Comparison of ENCODE assay signal across 21 cellular contexts in genomic region chr10:132366006-132366405, GRCh38.
"Had no signal": no experiment of that assay in that cellular context is flagged by ENCODE, and none has a peak within 500 bp of the region (broad histone marks: within the 10 kb centered on the region; RNA-seq: fewer than 3 reads in every experiment).

No MANE protein-coding gene starts in this region.

- H3K4me1 ChIP-seq: esophagus muscularis mucosa, parathyroid adenoma, right lobe of liver had no signal

- FAIRE-seq: colon, frontal cortex had no signal

- H3K27ac Mint-ChIP-seq: activated B cell treated with CpG ODN at 0.5 μM for 24 hours; activated CD4-positive, alpha-beta T cell treated with anti-CD3 and anti-CD28 coated beads for 36 hours; nephron; T-helper 1 cell treated with Interleukin-12 subunit alpha and Interleukin-12 subunit beta and Interleukin-4 antibody, amounts not matched to agents 30 μg/mL and 1 μg/mL, for 36 hours had no signal

- H3K4me3 ChIP-seq: esophagus muscularis mucosa, right lobe of liver, thoracic aorta had no signal

- H3K4me3 Mint-ChIP-seq: activated B cell treated with CpG ODN at 0.5 μM for 24 hours; activated CD4-positive, alpha-beta T cell treated with anti-CD3 and anti-CD28 coated beads for 36 hours; brain; nephron; T-helper 1 cell treated with Interleukin-12 subunit alpha and Interleukin-12 subunit beta and Interleukin-4 antibody, amounts not matched to agents 30 μg/mL and 1 μg/mL, for 36 hours; type B pancreatic cell had no signal

- H3K9me3 ChIP-seq: esophagus muscularis mucosa, right lobe of liver, thoracic aorta had no signal

- H3K36me3 Mint-ChIP-seq: activated naive CD4-positive, alpha-beta T cell treated with anti-CD3 and anti-CD28 coated beads, Interleukin-2, amount 50 U/mL, for 72 hours had no signal

- H3K4me1 Mint-ChIP-seq: activated B cell treated with CpG ODN at 0.5 μM for 24 hours; activated CD4-positive, alpha-beta T cell treated with anti-CD3 and anti-CD28 coated beads for 36 hours; nephron had no signal

- ATAC-seq: activated CD4-positive, alpha-beta T cell treated with anti-CD3 and anti-CD28 coated beads for 36 hours; activated naive CD4-positive, alpha-beta T cell treated with anti-CD3 and anti-CD28 coated beads, Interleukin-2, amount 50 U/mL, for 72 hours; right lobe of liver had no signal

- H3K27me3 Mint-ChIP-seq: activated CD4-positive, alpha-beta T cell treated with anti-CD3 and anti-CD28 coated beads for 36 hours; brain; type B pancreatic cell had no signal

- DNase-seq: activated B cell treated with CpG ODN at 0.5 μM for 24 hours; activated CD4-positive, alpha-beta T cell treated with anti-CD3 and anti-CD28 coated beads for 36 hours; activated CD4-positive, alpha-beta T cell treated with anti-CD3 and anti-CD28 coated beads, Interleukin-2, amount 50 U/mL, for 4 hours; activated gamma-delta T cell treated with Interleukin-2 at 50 U/mL for 16 hours; caudate nucleus; hippocampal formation; mesenchymal stem cell; stimulated activated CD4-positive, alpha-beta T cell treated with anti-CD3 and anti-CD28 coated beads, Interleukin-4, amount 100 ng/mL, for 1 hour; stimulated activated naive CD4-positive, alpha-beta T cell; T1000 had no signal

- H3K9me3 Mint-ChIP-seq: activated B cell treated with CpG ODN at 0.5 μM for 24 hours, nephron, type B pancreatic cell had no signal

- H3K27ac ChIP-seq: esophagus muscularis mucosa, parathyroid adenoma, right lobe of liver, thoracic aorta had no signal

- H3K27me3 ChIP-seq: esophagus muscularis mucosa, right lobe of liver had no signal
